In genomic region chr1:20770314-20771087, GRCh38 we compare ENCODE assay signal across 28 cellular contexts. TPM values are rescaled to one million over a fixed set of nuclear protein-coding genes. Genes with fewer than 3 reads are reported as not detected.
"Had no signal": no experiment of that assay in that cellular context is flagged by ENCODE, and none has a peak within 500 bp of the region (broad histone marks: within the 10 kb centered on the region; RNA-seq: fewer than 3 reads in every experiment).

No MANE protein-coding gene starts in this region.

- H3K4me1 ChIP-seq: colonic mucosa, spleen, suprapubic skin, thyroid gland had no signal

- H3K9me3 ChIP-seq: colonic mucosa, gastrocnemius medialis, ovary, psoas muscle, spleen, suprapubic skin, thyroid gland had no signal

- H3K4me3 Mint-ChIP-seq: dendritic cell treated with granulocyte-macrophage colony-stimulating factor and Interleukin-4, amounts not matched to agents 40 ng/mL and 50 ng/mL, for 4 days; endodermal cell; memory B cell; natural killer cell; stimulated activated naive CD8-positive, alpha-beta T cell treated with anti-CD3 and anti-CD28 coated beads, Interleukin-15, amount 100 ng/mL, for 72 hours had no signal

- H3K27ac Mint-ChIP-seq: dendritic cell treated with granulocyte-macrophage colony-stimulating factor and Interleukin-4, amounts not matched to agents 40 ng/mL and 50 ng/mL, for 4 days; endodermal cell; natural killer cell; stimulated activated naive CD8-positive, alpha-beta T cell treated with anti-CD3 and anti-CD28 coated beads, Interleukin-15, amount 100 ng/mL, for 72 hours had no signal

- H3K4me1 Mint-ChIP-seq: endodermal cell; memory B cell; natural killer cell; stimulated activated naive CD8-positive, alpha-beta T cell treated with anti-CD3 and anti-CD28 coated beads, Interleukin-15, amount 100 ng/mL, for 72 hours had no signal

- H3K27me3 Mint-ChIP-seq: dendritic cell treated with granulocyte-macrophage colony-stimulating factor and Interleukin-4, amounts not matched to agents 40 ng/mL and 50 ng/mL, for 4 days; memory B cell; stimulated activated naive CD8-positive, alpha-beta T cell treated with anti-CD3 and anti-CD28 coated beads, Interleukin-15, amount 100 ng/mL, for 72 hours had no signal

- H3K9me3 Mint-ChIP-seq: dendritic cell treated with granulocyte-macrophage colony-stimulating factor and Interleukin-4, amounts not matched to agents 40 ng/mL and 50 ng/mL, for 4 days; endodermal cell; memory B cell; natural killer cell; stimulated activated naive CD8-positive, alpha-beta T cell treated with anti-CD3 and anti-CD28 coated beads, Interleukin-15, amount 100 ng/mL, for 72 hours had no signal

- ATAC-seq: esophagus mucosa; gastrocnemius medialis; left lobe of liver; natural killer cell; psoas muscle; right cardiac atrium; stimulated activated naive CD8-positive, alpha-beta T cell treated with anti-CD3 and anti-CD28 coated beads, Interleukin-15, amount 100 ng/mL, for 72 hours had no signal

- DNase-seq: colonic mucosa; effector CD8-positive, alpha-beta T cell; endodermal cell; foreskin fibroblast; gastrocnemius medialis; head of caudate nucleus; natural killer cell; occipital lobe; ovary; posterior cingulate gyrus; psoas muscle; right cardiac atrium; spleen; stimulated activated CD4-positive, alpha-beta T cell treated with anti-CD3 and anti-CD28 coated beads, Interleukin-2, amount 100 ng/mL, for 48 hours; stimulated activated naive CD4-positive, alpha-beta T cell; stimulated activated naive CD8-positive, alpha-beta T cell treated with anti-CD3 and anti-CD28 coated beads, Interleukin-15, amount 100 ng/mL, for 72 hours; thyroid gland; trophoblast cell had no signal

- H3K27me3 ChIP-seq: colonic mucosa, gastrocnemius medialis, ovary, spleen, suprapubic skin, thyroid gland had no signal

- H3K4me3 ChIP-seq: colonic mucosa, gastrocnemius medialis, lung, ovary, psoas muscle, skin epidermis, spleen, suprapubic skin, thyroid gland had no signal

- H3K27ac ChIP-seq: colonic mucosa, epithelial cell of prostate, gastrocnemius medialis, ovary, psoas muscle, skin epidermis, spleen, suprapubic skin, thyroid gland had no signal

- H3K36me3 ChIP-seq: ovary had no signal

RNA-seq across cellular contexts. Expression of gene SH2D5, which starts 38.0 kb away (rescaled TPM):
- total RNA-seq: mononuclear cell, natural killer cell, urinary bladder had no signal

RNA-seq across cellular contexts. Expression of gene KIF17, which starts 52.7 kb away (rescaled TPM):
- total RNA-seq: natural killer cell had no signal
